Comparison of ENCODE assay signal across 1 cellular context in genomic region chr20:36396340-36396739, GRCh38.
TF ChIP-seq lines count a peak whose summit lies in the region.

No MANE protein-coding gene starts in this region.

TF ChIP-seq in K562, 482 proteins besides CTCF, POLR2A, EP300 and RAD21 (continued from another document):
- TF ChIP-seq TSHZ1 (CRISPR knock-in tag; IDR thresholded peaks at IDR 0.05) (no peak), KDM1A (IDR thresholded peaks at IDR 0.05) (no peak), BCOR (IDR thresholded peaks at IDR 0.05) (no peak), E2F3 (CRISPR knock-in tag; IDR thresholded peaks at IDR 0.05) (no peak), RFX1 (IDR thresholded peaks at IDR 0.05) (no peak), DACH1 (IDR thresholded peaks at IDR 0.05; ENCODE audit: partially characterized antibody) (no peak), CBX5 (IDR thresholded peaks at IDR 0.05; ENCODE audit: borderline replicate concordance, low read depth) (no peak), HBP1 (CRISPR knock-in tag; IDR thresholded peaks at IDR 0.05) (peak; percentile 85; the same call in 1 of the 2 replicates), XRCC5 (IDR thresholded peaks at IDR 0.05; ENCODE audit: low read depth, low read length) (no peak), DEAF1 (CRISPR knock-in tag; IDR thresholded peaks at IDR 0.05) (no peak), JUND (IDR thresholded peaks at IDR 0.05; ENCODE audit: borderline replicate concordance, low read depth, low read length) (no peak), JUND (tag; IDR thresholded peaks at IDR 0.05; ENCODE audit: borderline replicate concordance, low read depth, low read length) (no peak)
TF ChIP-seq in K562: peak in this region for 4.
